9 cellular contexts compared by ENCODE assay signal in genomic region chr22:23243006-23243573, GRCh38.
DNase-seq lines count a peak whose midpoint lies in the region; TF ChIP-seq lines count a peak whose summit lies in the region.
"Had no signal": no experiment of that assay in that cellular context is flagged by ENCODE, and none has a peak within 500 bp of the region (broad histone marks: within the 10 kb centered on the region; RNA-seq: fewer than 3 reads in every experiment).

No MANE protein-coding gene starts in this region.

- peaks cover 44% of the 10 kb centered on the region for H3K4me1 ChIP-seq in HUES64 (ENCODE audit: insufficient read depth, low read length)

- intact Hi-C loops in lower leg skin (cut with DNase I; ENCODE audit: low total_unique reads), result no loop called here

- peak overlapping the region; percentile 99 for H3K27ac ChIP-seq in HUES64 (ENCODE audit: low read depth, low read length)

- H3K9me3 ChIP-seq in HUES64 (ENCODE audit: insufficient read depth, low read depth, low read length), result no peaks in the 10 kb centered on the region
- peaks cover 2% of the 10 kb centered on the region for H3K9me3 ChIP-seq in iPS-18c (ENCODE audit: control insufficient read depth, insufficient read depth, low read length)
- no peaks in the 10 kb centered on the region for H3K9me3 ChIP-seq in MG63

- peak overlapping the region; percentile 77 for H3K9ac ChIP-seq in HUES64 (ENCODE audit: low read depth, low read length)

- peak; percentile 45 for DNase-seq in activated T-cell treated with anti-CD3 and anti-CD28 coated beads for 1 hour (ENCODE audit: low read depth)
- DNase-seq in stimulated activated CD8-positive, alpha-beta memory T cell treated with anti-CD3 and anti-CD28 coated beads, Interleukin-2, amount 100 ng/mL, for 48 hours (ENCODE audit: low read depth in 2 of 2), result peak; percentile 44 to 64
- DNase-seq in MG63, result no peak
- no peak for DNase-seq in lower leg skin (ENCODE audit: low spot score in 2 of 2)
- no peak for DNase-seq in NCI-H2196 (lab: John Stamatoyannopoulos, UW; ENCODE audit: unreplicated experiment)
- DNase-seq in T1000 (lab: John Stamatoyannopoulos, UW), result no peak
- DNase-seq: NCI-H1436 treated with DMSO at 0.1 percent for 48 hours had no signal

- 7% methylated on average over 7 of the region's 8 CpGs for whole genome bisulfite sequencing in HUES64
- WGBS in lower leg skin, 2 donors, result 56 to 57% methylated on average over 8 of the region's 8 CpGs

- no peaks in the 10 kb centered on the region for H3K27me3 ChIP-seq in HUES64 (ENCODE audit: insufficient read depth, low read length)
- no peaks in the 10 kb centered on the region for H3K27me3 ChIP-seq in MG63

- H3K36me3 ChIP-seq in HUES64 (ENCODE audit: insufficient read depth, low read length) (no peaks in the 10 kb centered on the region), MG63 (no peaks in the 10 kb centered on the region)

- TF ChIP-seq POLR2A in lower leg skin (IDR thresholded peaks at IDR 0.05), result no peak

- H3K4me3 ChIP-seq in HUES64 (ENCODE audit: low read length) (peak overlapping the region; percentile 46), iPS-18c (ENCODE audit: insufficient read depth, low read depth, low read length) (peak overlapping the region; percentile 28; the same call in 1 of the 2 replicates), MG63 (no peak overlapping the region), lower leg skin (ENCODE audit: low read depth, poor library complexity, severe bottlenecking) (no peak overlapping the region)

- no peak for TF ChIP-seq CTCF in lower leg skin (IDR thresholded peaks at IDR 0.05)

Comparison
In these comparisons a context has a peak if more than half of its experiments do, and no peak if none do; other contexts are left out.
1. H3K4me3 ChIP-seq: peak in HUES64 (single experiment) and iPS-18c (single experiment); none in MG63 (single experiment) and lower leg skin (single experiment).
2. DNase-seq: peak in activated T-cell treated with anti-CD3 and anti-CD28 coated beads for 1 hour (single experiment) and stimulated activated CD8-positive, alpha-beta memory T cell treated with anti-CD3 and anti-CD28 coated beads, Interleukin-2, amount 100 ng/mL, for 48 hours (2 of 2); none in MG63 (single experiment), lower leg skin (0 of 2), NCI-H2196 (single experiment) and T1000 (single experiment).